Comparison of ENCODE assay signal across 8 cellular contexts in the genomic region with DNA sequence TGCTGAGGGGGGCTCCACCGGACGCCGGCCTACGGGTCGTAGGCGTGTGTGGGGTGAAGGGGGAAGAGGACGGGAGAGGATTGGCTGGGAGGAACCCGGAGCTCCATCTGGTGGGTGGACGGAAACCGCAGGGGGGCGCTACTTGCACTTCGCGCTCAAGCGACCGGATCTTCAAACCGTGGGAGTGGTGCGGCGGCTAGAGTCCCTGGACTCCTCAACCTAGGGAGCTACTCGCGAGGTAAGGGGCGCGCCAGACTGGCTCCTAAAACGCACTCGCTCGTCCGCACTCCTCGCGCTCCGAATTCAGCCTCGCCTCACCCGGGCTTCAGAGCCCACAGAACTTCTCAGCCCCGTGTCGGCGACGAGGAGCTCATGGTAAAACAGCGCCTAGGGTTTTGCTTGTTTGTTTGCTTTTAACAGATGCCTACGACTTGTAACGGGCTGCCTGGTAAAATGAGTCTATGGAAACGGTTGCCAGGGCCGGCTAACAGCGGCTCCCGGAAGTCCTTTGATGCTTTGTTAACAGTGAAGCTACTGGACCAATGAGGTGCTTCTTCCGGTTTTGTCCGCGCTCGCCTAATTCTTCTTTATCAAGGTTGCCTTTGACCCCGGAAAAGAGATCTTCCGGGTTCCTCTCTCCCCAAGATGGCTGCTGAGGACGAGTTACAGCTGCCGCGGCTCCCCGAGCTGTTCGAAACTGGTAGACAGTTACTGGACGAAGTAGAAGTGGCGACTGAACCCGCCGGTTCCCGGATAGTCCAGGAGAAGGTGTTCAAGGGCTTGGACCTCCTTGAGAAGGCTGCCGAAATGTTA. TPM values are rescaled to one million over a fixed set of nuclear protein-coding genes. Genes with fewer than 3 reads are reported as not detected.
DNase-seq lines count a peak whose midpoint lies in the region; ATAC-seq and TF ChIP-seq lines count a peak whose summit lies in the region.

Gene IGBP1, plus strand, starts transcription at position 145 of the 813 bp plus-strand sequence. Its CDS starts 501 bp downstream, at position 646.

- TF ChIP-seq CTCF in GM12874 (IDR thresholded peaks at IDR 0.05; ENCODE audit: insufficient read depth, low read depth, low read length), result peak; percentile 68
- peak; percentile 77 for TF ChIP-seq CTCF in type B pancreatic cell (conservative IDR thresholded peaks at IDR 0.05)

- peak within 1 kb of the TSS; percentile 98 for H3K4me3 Mint-ChIP-seq in activated naive CD8-positive, alpha-beta T cell treated with anti-CD3 and anti-CD28 coated beads, Interleukin-2, amount 50 U/mL, for 24 hours
- peak within 1 kb of the TSS; percentile 100 for H3K4me3 Mint-ChIP-seq in type B pancreatic cell

- H3K36me3 Mint-ChIP-seq in activated naive CD8-positive, alpha-beta T cell treated with anti-CD3 and anti-CD28 coated beads, Interleukin-2, amount 50 U/mL, for 24 hours (ENCODE audit: low read depth), result peaks cover 17% of the 10 kb centered on the region
- peaks cover 12% of the 10 kb centered on the region for H3K36me3 Mint-ChIP-seq in type B pancreatic cell

- DNase-seq in NCI-H128 (lab: John Stamatoyannopoulos, UW; ENCODE audit: unreplicated experiment) (peak; percentile 55), SW480 (ENCODE audit: low spot score) (peak; percentile 97), cardiac septum (ENCODE audit: low spot score) (peak; percentile 90), pons (ENCODE audit: low spot score) (peak; percentile 93), type B pancreatic cell (ENCODE audit: extremely low spot score, unreplicated experiment) (peak; percentile 84)
- DNase-seq in activated naive CD8-positive, alpha-beta T cell treated with anti-CD3 and anti-CD28 coated beads, Interleukin-2, amount 50 U/mL, for 24 hours, result peak; percentile 74

- H3K9me3 Mint-ChIP-seq in activated naive CD8-positive, alpha-beta T cell treated with anti-CD3 and anti-CD28 coated beads, Interleukin-2, amount 50 U/mL, for 24 hours, result no peaks in the 10 kb centered on the region
- H3K9me3 Mint-ChIP-seq in type B pancreatic cell, result no peaks in the 10 kb centered on the region

- intact Hi-C loops in cardiac septum (cut with DNase I), result no loop called here

- ATAC-seq in HG02759 (IDR thresholded peaks at IDR 0.05; ENCODE audit: unreplicated experiment), result peak; percentile 89
- ATAC-seq in activated naive CD8-positive, alpha-beta T cell treated with anti-CD3 and anti-CD28 coated beads, Interleukin-2, amount 50 U/mL, for 24 hours, result peak; percentile 86

- no peaks in the 10 kb centered on the region for H3K27me3 Mint-ChIP-seq in activated naive CD8-positive, alpha-beta T cell treated with anti-CD3 and anti-CD28 coated beads, Interleukin-2, amount 50 U/mL, for 24 hours
- H3K27me3 Mint-ChIP-seq in type B pancreatic cell, result no peaks in the 10 kb centered on the region

- H3K4me1 Mint-ChIP-seq in activated naive CD8-positive, alpha-beta T cell treated with anti-CD3 and anti-CD28 coated beads, Interleukin-2, amount 50 U/mL, for 24 hours, result peaks cover 31% of the 10 kb centered on the region
- H3K4me1 Mint-ChIP-seq in type B pancreatic cell (ENCODE audit: unreplicated experiment), result no peaks in the 10 kb centered on the region

- H3K27ac Mint-ChIP-seq in activated naive CD8-positive, alpha-beta T cell treated with anti-CD3 and anti-CD28 coated beads, Interleukin-2, amount 50 U/mL, for 24 hours, result peak within 1 kb of the TSS; percentile 96
- peak within 1 kb of the TSS; percentile 96 for H3K27ac Mint-ChIP-seq in type B pancreatic cell

RNA-seq across cellular contexts. Expression of gene IGBP1, which starts in this region (rescaled TPM):
- 31.2 TPM for total RNA-seq in cardiac septum
- 60.3 and 60.4 TPM in 2 replicates for total RNA-seq in type B pancreatic cell (ENCODE audit: low replicate concordance)

Comparison
In these comparisons a context has a peak if more than half of its experiments do, and no peak if none do; other contexts are left out.
1. Peak in every context shown above with its lines: DNase-seq and ATAC-seq.